ENCODE assay signal across 8 cellular contexts in genomic region chrX:132218100-132218807, GRCh38. TPM values are rescaled to one million over a fixed set of nuclear protein-coding genes. Genes with fewer than 3 reads are reported as not detected.
DNase-seq lines count a peak whose midpoint lies in the region; ATAC-seq and TF ChIP-seq lines count a peak whose summit lies in the region.

No MANE protein-coding gene starts in this region.

- H3K27ac ChIP-seq in duodenal mucosa (ENCODE audit: low read depth, low read length) (peak overlapping the region; percentile 80), lower lobe of right lung (peak overlapping the region; percentile 96)

- H3K36me3 ChIP-seq in duodenal mucosa (ENCODE audit: control insufficient read depth in 1 of 2, insufficient read depth in 2 of 2, low read length in 2 of 2) (no peaks in the 10 kb centered on the region), lower lobe of right lung (peaks cover 10% of the 10 kb centered on the region)

- peak overlapping the region; percentile 78 to 79 for H3K4me3 ChIP-seq in duodenal mucosa (ENCODE audit: low read depth in 1 of 2, low read length in 2 of 2)
- peak overlapping the region; percentile 70 for H3K4me3 ChIP-seq in lower lobe of right lung

- H3K4me1 ChIP-seq in duodenal mucosa (ENCODE audit: control insufficient read depth in 1 of 2, insufficient read depth in 2 of 2, low read length in 2 of 2) (peaks cover 0 to 12% of the 10 kb centered on the region in 2 donors), lower lobe of right lung (peaks cover 28% of the 10 kb centered on the region)

- no peak for TF ChIP-seq CTCF in lower lobe of right lung (IDR thresholded peaks at IDR 0.05)

- H3K9me3 ChIP-seq in duodenal mucosa (ENCODE audit: control insufficient read depth in 1 of 2, low read length in 2 of 2) (no peaks in the 10 kb centered on the region), lower lobe of right lung (no peaks in the 10 kb centered on the region)

- intact Hi-C loops in lower lobe of right lung (cut with DNase I), result no loop called here

- DNase-seq in C1 segment of cervical spinal cord (lab: John Stamatoyannopoulos, UW) (peak; percentile 2 to 81 (median 56)), NCI-H748 (lab: John Stamatoyannopoulos, UW; ENCODE audit: unreplicated experiment) (peak; percentile 89), lower lobe of right lung (peak; percentile 87)
- peak; percentile 45 to 78 for DNase-seq in activated CD4-positive, alpha-beta T cell treated with anti-CD3 and anti-CD28 coated beads, Interleukin-2, amount 50 U/mL, for 24 hours (ENCODE audit: low read depth in 1 of 2, low spot score in 1 of 2)
- DNase-seq in stimulated activated CD4-positive, alpha-beta T cell treated with anti-CD3 and anti-CD28 coated beads, Interleukin-4, amount 100 ng/mL, for 48 hours (ENCODE audit: low read depth in 2 of 2), result peak; percentile 59 to 73

- peak overlapping the region; percentile 64 to 73 for H3K9ac ChIP-seq in duodenal mucosa (ENCODE audit: low read depth in 1 of 2, low read length in 2 of 2)

- ATAC-seq in GM19351 (IDR thresholded peaks at IDR 0.05; ENCODE audit: unreplicated experiment), result peak; percentile 39
- ATAC-seq in HG03469 (IDR thresholded peaks at IDR 0.05; ENCODE audit: unreplicated experiment), result peak; percentile 34
- peak; percentile 93 to 97 for ATAC-seq in lower lobe of right lung

- H3K27me3 ChIP-seq in duodenal mucosa (ENCODE audit: control insufficient read depth in 1 of 2, insufficient read depth in 2 of 2, low read length in 2 of 2), result no peaks in the 10 kb centered on the region
- H3K27me3 ChIP-seq in lower lobe of right lung (ENCODE audit: low read depth), result no peaks in the 10 kb centered on the region

RNA-seq across cellular contexts. Expression of gene RAP2C, which starts 1.0 kb away (rescaled TPM):
- 27.4 TPM for total RNA-seq in lower lobe of right lung

Comparison
In these comparisons a context has a peak if more than half of its experiments do, and no peak if none do; other contexts are left out.
1. Peak in every context shown above with its lines: DNase-seq, ATAC-seq, H3K4me3 ChIP-seq and H3K27ac ChIP-seq.
2. ATAC-seq: peak in every context shown above with its lines; median percentile 95 in lower lobe of right lung; 39 in GM19351; 34 in HG03469.